ENCODE assay signal across 8 cellular contexts in genomic region chr2:233443511-233444183, GRCh38.
DNase-seq lines count a peak whose midpoint lies in the region; ATAC-seq and TF ChIP-seq lines count a peak whose summit lies in the region.

No MANE protein-coding gene starts in this region.

- no peak overlapping the region for H3K27ac ChIP-seq in SJCRH30
- H3K27ac ChIP-seq in suprapubic skin, result no peak overlapping the region

- TF ChIP-seq EP300 in suprapubic skin (IDR thresholded peaks at IDR 0.05), result no peak

- H3K36me3 ChIP-seq in SJCRH30, result peaks cover 13% of the 10 kb centered on the region
- H3K36me3 ChIP-seq in suprapubic skin, result peaks cover 21% of the 10 kb centered on the region

- peak; percentile 88 for TF ChIP-seq CTCF in GM12872 (IDR thresholded peaks at IDR 0.05; ENCODE audit: insufficient read depth, low read depth, low read length)
- TF ChIP-seq CTCF in suprapubic skin (IDR thresholded peaks at IDR 0.05), result peak; percentile 67 to 75

- H3K9me3 ChIP-seq in SJCRH30 (replicated peaks), result no peaks in the 10 kb centered on the region
- H3K9me3 ChIP-seq in suprapubic skin, result no peaks in the 10 kb centered on the region

- TF ChIP-seq POLR2A in suprapubic skin (IDR thresholded peaks at IDR 0.05), result no peak

- ATAC-seq in GM21529 (IDR thresholded peaks at IDR 0.05; ENCODE audit: unreplicated experiment), result no peak

- WGBS in suprapubic skin, result 61% methylated on average over 18 of the region's 18 CpGs

- H3K4me1 ChIP-seq in SJCRH30, result no peaks in the 10 kb centered on the region
- no peaks in the 10 kb centered on the region for H3K4me1 ChIP-seq in suprapubic skin

- DNase-seq in LHCN-M2 (ENCODE audit: low read depth), result peak; percentile 64
- DNase-seq in SJCRH30, result peak; percentile 66 to 77
- peak; percentile 70 for DNase-seq in activated T-helper 9 cell treated with anti-CD3 and anti-CD28 coated beads, Interleukin-2, amount 50 U/mL, for 16 hours (ENCODE audit: low read depth)
- DNase-seq in fibroblast of the conjunctiva (ENCODE audit: low read depth), result peak; percentile 82
- peak; percentile 50 for DNase-seq in non-pigmented ciliary epithelial cell (ENCODE audit: low read depth)
- peak; percentile 77 to 86 for DNase-seq in suprapubic skin (ENCODE audit: low spot score in 2 of 2)

- H3K4me3 ChIP-seq in SJCRH30, result no peak overlapping the region
- no peak overlapping the region for H3K4me3 ChIP-seq in suprapubic skin

- H3K27me3 ChIP-seq in SJCRH30 (no peaks in the 10 kb centered on the region), suprapubic skin (no peaks in the 10 kb centered on the region)
